In the genomic region with DNA sequence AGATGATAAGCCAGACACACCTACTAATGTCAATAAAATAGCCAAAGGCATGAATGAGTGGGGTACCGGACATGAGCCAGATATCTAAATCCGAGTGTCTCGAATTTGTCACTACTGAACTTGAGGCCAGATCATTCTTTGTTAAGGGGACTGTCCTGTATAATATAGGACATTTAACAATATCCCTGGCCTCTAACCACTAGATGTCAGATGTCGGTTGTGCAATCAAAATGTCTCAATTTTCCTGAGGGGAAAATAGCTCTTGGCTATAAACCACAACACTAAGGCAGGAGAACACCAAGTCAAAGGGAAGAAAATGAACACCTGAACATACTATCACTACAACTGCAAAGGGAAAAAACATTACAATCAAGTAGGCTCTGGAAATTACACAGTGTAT, we compare ENCODE assay signal across 16 cellular contexts.
"Had no signal": no experiment of that assay in that cellular context is flagged by ENCODE, and none has a peak within 500 bp of the region (broad histone marks: within the 10 kb centered on the region; RNA-seq: fewer than 3 reads in every experiment).

No MANE protein-coding gene starts in this region.

- H3K4me3 ChIP-seq: colonic mucosa, left ventricle myocardium inferior, thoracic aorta had no signal

- H3K4me1 Mint-ChIP-seq: activated CD8-positive, alpha-beta memory T cell treated with anti-CD3 and anti-CD28 coated beads, Interleukin-2, amount 10 ng/mL, durations not matched to agents 7 days and 5 days; activated naive CD8-positive, alpha-beta T cell treated with anti-CD3 and anti-CD28 coated beads for 36 hours; nephron; stimulated activated naive CD8-positive, alpha-beta T cell treated with anti-CD3 and anti-CD28 coated beads, Interleukin-15, amount 100 ng/mL, for 72 hours had no signal

- H3K9me3 ChIP-seq: colonic mucosa, left ventricle myocardium inferior, thoracic aorta had no signal

- H3K27ac ChIP-seq: colonic mucosa, left ventricle myocardium inferior, thoracic aorta had no signal

- H3K27me3 ChIP-seq: colonic mucosa had no signal

- DNase-seq: activated CD4-positive, alpha-beta T cell treated with anti-CD3 and anti-CD28 coated beads for 1 hour; activated CD4-positive, alpha-beta T cell treated with anti-CD3 and anti-CD28 coated beads, Interleukin-2, amount 50 U/mL, for 48 hours; activated CD8-positive, alpha-beta memory T cell treated with anti-CD3 and anti-CD28 coated beads, Interleukin-2, amount 10 ng/mL, durations not matched to agents 7 days and 5 days; activated gamma-delta T cell; activated naive CD8-positive, alpha-beta T cell treated with anti-CD3 and anti-CD28 coated beads for 36 hours; activated T-cell treated with anti-CD3 and anti-CD28 coated beads, Interleukin-2, amount 50 U/mL, for 4 hours; aorta; caudate nucleus; colonic mucosa; kidney; left ventricle myocardium inferior; mesenchymal stem cell; stimulated activated CD4-positive, alpha-beta T cell treated with anti-CD3 and anti-CD28 coated beads, Interleukin-4, amount 100 ng/mL, for 4 hours; stimulated activated naive CD8-positive, alpha-beta T cell treated with anti-CD3 and anti-CD28 coated beads, Interleukin-15, amount 100 ng/mL, for 72 hours had no signal

- H3K27me3 Mint-ChIP-seq: activated CD8-positive, alpha-beta memory T cell treated with anti-CD3 and anti-CD28 coated beads, Interleukin-2, amount 10 ng/mL, durations not matched to agents 7 days and 5 days; activated naive CD8-positive, alpha-beta T cell treated with anti-CD3 and anti-CD28 coated beads for 36 hours; stimulated activated naive CD8-positive, alpha-beta T cell treated with anti-CD3 and anti-CD28 coated beads, Interleukin-15, amount 100 ng/mL, for 72 hours had no signal

- H3K9me3 Mint-ChIP-seq: activated naive CD8-positive, alpha-beta T cell treated with anti-CD3 and anti-CD28 coated beads for 36 hours; nephron; stimulated activated naive CD8-positive, alpha-beta T cell treated with anti-CD3 and anti-CD28 coated beads, Interleukin-15, amount 100 ng/mL, for 72 hours had no signal

- H3K4me1 ChIP-seq: colonic mucosa, left ventricle myocardium inferior had no signal

- H3K36me3 ChIP-seq: colonic mucosa, left ventricle myocardium inferior, thoracic aorta had no signal

- H3K27ac Mint-ChIP-seq: activated CD8-positive, alpha-beta memory T cell treated with anti-CD3 and anti-CD28 coated beads, Interleukin-2, amount 10 ng/mL, durations not matched to agents 7 days and 5 days; activated naive CD8-positive, alpha-beta T cell treated with anti-CD3 and anti-CD28 coated beads for 36 hours; nephron; stimulated activated naive CD8-positive, alpha-beta T cell treated with anti-CD3 and anti-CD28 coated beads, Interleukin-15, amount 100 ng/mL, for 72 hours had no signal

- H3K4me3 Mint-ChIP-seq: activated CD8-positive, alpha-beta memory T cell treated with anti-CD3 and anti-CD28 coated beads, Interleukin-2, amount 10 ng/mL, durations not matched to agents 7 days and 5 days; activated naive CD8-positive, alpha-beta T cell treated with anti-CD3 and anti-CD28 coated beads for 36 hours; activated T-cell treated with anti-CD3 and anti-CD28 coated beads, Interleukin-2, amount 50 U/mL, for 4 hours; nephron; stimulated activated naive CD8-positive, alpha-beta T cell treated with anti-CD3 and anti-CD28 coated beads, Interleukin-15, amount 100 ng/mL, for 72 hours had no signal

- H3K36me3 Mint-ChIP-seq: activated CD8-positive, alpha-beta memory T cell treated with anti-CD3 and anti-CD28 coated beads, Interleukin-2, amount 10 ng/mL, durations not matched to agents 7 days and 5 days; activated naive CD8-positive, alpha-beta T cell treated with anti-CD3 and anti-CD28 coated beads for 36 hours had no signal

- ATAC-seq: activated CD8-positive, alpha-beta memory T cell treated with anti-CD3 and anti-CD28 coated beads, Interleukin-2, amount 10 ng/mL, durations not matched to agents 7 days and 5 days; activated T-cell treated with anti-CD3 and anti-CD28 coated beads, Interleukin-2, amount 50 U/mL, for 4 hours; stimulated activated naive CD8-positive, alpha-beta T cell treated with anti-CD3 and anti-CD28 coated beads, Interleukin-15, amount 100 ng/mL, for 72 hours had no signal
